ENCODE assay signal across 7 cellular contexts in genomic region chr5:51566940-51567339, GRCh38.
"Had no signal": no experiment of that assay in that cellular context is flagged by ENCODE, and none has a peak within 500 bp of the region (broad histone marks: within the 10 kb centered on the region; RNA-seq: fewer than 3 reads in every experiment).

No MANE protein-coding gene starts in this region.

- DNase-seq: H9, HCEC 1CT, IMR-90 had no signal

- FAIRE-seq: H1, H54, HTR-8/SVneo had no signal

- H2AFZ ChIP-seq: GM23338 had no signal

- H3K4me1 Mint-ChIP-seq: GM23338, H9 had no signal

- ATAC-seq: GM23338 had no signal

- H3K9me3 Mint-ChIP-seq: GM23338, H9 had no signal

- H3K4me3 ChIP-seq: GM23338 had no signal

- H3K4me3 Mint-ChIP-seq: GM23338, H9 had no signal

- H3K27ac Mint-ChIP-seq: GM23338, H9 had no signal

- H3K4me2 ChIP-seq: GM23338 had no signal
